1 cellular context compared by ENCODE assay signal in genomic region chr7:115924398-115924797, GRCh38.
TF ChIP-seq lines count a peak whose summit lies in the region.

No MANE protein-coding gene starts in this region.

TF ChIP-seq in GM23338, 12 proteins besides CTCF, POLR2A, EP300 and RAD21 (continued from another document):
- no peak for TF ChIP-seq ZNF462 (CRISPR knock-in tag; IDR thresholded peaks at IDR 0.05)
